ENCODE assay signal across 10 cellular contexts in genomic region chr2:2743164-2743571, GRCh38.
DNase-seq lines count a peak whose midpoint lies in the region; ATAC-seq and TF ChIP-seq lines count a peak whose summit lies in the region.
"Had no signal": no experiment of that assay in that cellular context is flagged by ENCODE, and none has a peak within 500 bp of the region (broad histone marks: within the 10 kb centered on the region; RNA-seq: fewer than 3 reads in every experiment).

No MANE protein-coding gene starts in this region.

- POLR2A ChIA-PET in naive thymus-derived CD8-positive, alpha-beta T cell (lab: Charles Lee) = no interaction called here

- peak overlapping the region; percentile 80 for H3K27ac Mint-ChIP-seq in chondrocyte (ENCODE audit: unreplicated experiment)
- no peak overlapping the region for H3K27ac Mint-ChIP-seq in naive thymus-derived CD8-positive, alpha-beta T cell

- no peaks in the 10 kb centered on the region for H3K36me3 ChIP-seq in thoracic aorta
- H3K36me3 ChIP-seq: tibial nerve had no signal

- H3K4me1 Mint-ChIP-seq in chondrocyte (ENCODE audit: low read depth) = peaks cover 16% of the 10 kb centered on the region
- peaks cover 0 to 5% (median 0%) of the 10 kb centered on the region in 4 donors for H3K4me1 Mint-ChIP-seq in naive thymus-derived CD8-positive, alpha-beta T cell

- H3K4me1 ChIP-seq in thoracic aorta (ENCODE audit: control insufficient read depth in 1 of 2, low read depth in 2 of 2) = peaks cover 0 to 17% of the 10 kb centered on the region in 2 donors

- no peaks in the 10 kb centered on the region for H3K27me3 Mint-ChIP-seq in chondrocyte (ENCODE audit: low read depth)
- H3K27me3 Mint-ChIP-seq in naive thymus-derived CD8-positive, alpha-beta T cell = peaks cover 0 to 12% (median 0%) of the 10 kb centered on the region in 5 donors

- no peaks in the 10 kb centered on the region for H3K36me3 Mint-ChIP-seq in chondrocyte (ENCODE audit: low read depth)
- H3K36me3 Mint-ChIP-seq in naive thymus-derived CD8-positive, alpha-beta T cell = peaks cover 0 to 3% (median 0%) of the 10 kb centered on the region in 3 donors

- no peaks in the 10 kb centered on the region for H3K9me3 Mint-ChIP-seq in chondrocyte (ENCODE audit: low read depth)
- peaks cover 0 to 14% (median 0%) of the 10 kb centered on the region in 9 donors for H3K9me3 Mint-ChIP-seq in naive thymus-derived CD8-positive, alpha-beta T cell

- no peaks in the 10 kb centered on the region for H3K9me3 ChIP-seq in thoracic aorta
- H3K9me3 ChIP-seq: tibial nerve had no signal

- no peak overlapping the region for H3K27ac ChIP-seq in thoracic aorta
- H3K27ac ChIP-seq: SK-N-MC had no signal

- ATAC-seq in thoracic aorta (ENCODE audit: insufficient number of reproducible peaks, low FRiP score, low read depth) (peak; percentile 56), HG02623 (IDR thresholded peaks at IDR 0.05; ENCODE audit: unreplicated experiment) (no peak), HG03571 (IDR thresholded peaks at IDR 0.05; ENCODE audit: unreplicated experiment) (no peak), HG02970 (IDR thresholded peaks at IDR 0.05; ENCODE audit: low FRiP score, unreplicated experiment) (no peak)
- ATAC-seq in naive thymus-derived CD8-positive, alpha-beta T cell = no peak

- H3K4me3 Mint-ChIP-seq in chondrocyte (ENCODE audit: unreplicated experiment) = no peak overlapping the region
- no peak overlapping the region for H3K4me3 Mint-ChIP-seq in naive thymus-derived CD8-positive, alpha-beta T cell

- TF ChIP-seq CTCF in chondrocyte (IDR thresholded peaks at IDR 0.05) (no peak), thoracic aorta (IDR thresholded peaks at IDR 0.05) (no peak)

- no peaks in the 10 kb centered on the region for H3K27me3 ChIP-seq in thoracic aorta (replicated peaks; ENCODE audit: insufficient read depth)
- H3K27me3 ChIP-seq: tibial nerve had no signal

- H3K4me3 ChIP-seq in thoracic aorta = no peak overlapping the region
- H3K4me3 ChIP-seq: SK-N-MC, tibial nerve had no signal

- DNase-seq in NCI-H2171 treated with DMSO at 0.1 percent for 48 hours (lab: John Stamatoyannopoulos, UW) (peak; percentile 74), chondrocyte (ENCODE audit: low spot score) (no peak), left kidney (ENCODE audit: low read depth, low spot score) (peak; percentile 43), thoracic aorta (ENCODE audit: low spot score) (peak; percentile 67)
- DNase-seq in naive thymus-derived CD8-positive, alpha-beta T cell = no peak

Comparison
In these comparisons a context has a peak if more than half of its experiments do, and no peak if none do; other contexts are left out.
1. DNase-seq: peak in NCI-H2171 treated with DMSO at 0.1 percent for 48 hours (single experiment), left kidney (single experiment) and thoracic aorta (single experiment); none in chondrocyte (single experiment) and naive thymus-derived CD8-positive, alpha-beta T cell (0 of 10).